ENCODE assay signal across 8 cellular contexts in the genomic region with DNA sequence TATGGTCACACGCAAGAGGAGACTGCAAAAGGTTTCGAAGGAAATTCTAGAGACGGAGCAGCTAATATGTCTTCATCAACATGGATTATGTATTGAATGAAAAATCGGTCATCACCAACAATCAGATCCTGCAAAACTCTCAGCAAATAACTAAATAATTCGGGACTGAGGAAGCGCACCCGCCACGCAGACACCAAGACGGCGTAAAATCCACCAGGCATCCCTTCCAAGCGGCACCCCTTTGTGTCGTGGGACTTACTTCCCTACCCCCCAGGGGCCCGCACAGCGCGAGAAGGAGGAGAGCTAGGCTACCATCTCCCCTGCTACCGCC. TPM values are rescaled to one million over a fixed set of nuclear protein-coding genes. Genes with fewer than 3 reads are reported as not detected.
DNase-seq lines count a peak whose midpoint lies in the region; ATAC-seq, FAIRE-seq and TF ChIP-seq lines count a peak whose summit lies in the region.

No MANE protein-coding gene starts in this region.

- in situ Hi-C loops in GM12878 (cut with MboI), result no loop called here

- BruUV-seq in GM12878 (replicated peaks; lab: Mats Ljungman, UMichigan), result TSS peak; percentile 65

- peak overlapping the region; percentile 84 for H3K9ac ChIP-seq in GM12878 (ENCODE audit: control insufficient read depth, insufficient read depth, low read length)
- H3K9ac ChIP-seq in subcutaneous abdominal adipose tissue (ENCODE audit: low read length in 5 of 5), result peak overlapping the region; percentile 29 to 84 (median 60)

- H3K79me2 ChIP-seq in GM12878 (ENCODE audit: control insufficient read depth, insufficient read depth, low read length), result peaks cover 74% of the 10 kb centered on the region

- CTCF ChIA-PET in GM12878 (lab: Yijun Ruan, JAX), result interaction anchor here (0.7 to 8.5 kb wide), 13 partner anchors 12 to 1800 kb away, joined by 3 to 114 read pairs (median 4); partner anchors contain the start of genes SLF2 and TRIM8

- H4K20me1 ChIP-seq in GM12878 (ENCODE audit: control insufficient read depth, insufficient read depth), result no peaks in the 10 kb centered on the region

- peak overlapping the region; percentile 88 for H3K27ac ChIP-seq in GM12878 (ENCODE audit: control insufficient read depth, insufficient read depth)
- peak overlapping the region; percentile 19 for H3K27ac ChIP-seq in subcutaneous abdominal adipose tissue (ENCODE audit: low read depth, low read length)

- H3K4me1 ChIP-seq in GM12878 (ENCODE audit: control insufficient read depth, insufficient read depth, low read length) (peaks cover 17% of the 10 kb centered on the region), subcutaneous abdominal adipose tissue (ENCODE audit: control insufficient read depth in 5 of 5, insufficient read depth in 5 of 5, low read length in 5 of 5) (peaks cover 0 to 23% (median 21%) of the 10 kb centered on the region in 5 donors)

- H2AFZ ChIP-seq in GM12878 (ENCODE audit: control insufficient read depth, low read depth, low read length), result peak overlapping the region; percentile 93

- SMC1A ChIA-PET in GM12878 (lab: Charles Lee; ENCODE audit: uncharacterized antibody, unreplicated experiment), result interaction anchor here (0.7 to 9.5 kb wide), 11 partner anchors 17 to 757 kb away, joined by 3 to 140 read pairs (median 6); partner anchors contain the start of genes SUFU and TRIM8

- no peak for TF ChIP-seq EP300 in GM12878 (IDR thresholded peaks at IDR 0.05; ENCODE audit: borderline replicate concordance in 1 of 2, control insufficient read depth in 1 of 2, low read depth in 2 of 2, low read length in 2 of 2)

- no peaks in the 10 kb centered on the region for H3K9me3 ChIP-seq in GM12878 (replicated peaks; ENCODE audit: control insufficient read depth, insufficient read depth, low read length)
- H3K9me3 ChIP-seq in subcutaneous abdominal adipose tissue (ENCODE audit: control insufficient read depth in 5 of 5, low read length in 5 of 5), result no peaks in the 10 kb centered on the region

- TF ChIP-seq RAD21 in GM12878 (IDR thresholded peaks at IDR 0.05; ENCODE audit: insufficient read depth, low read depth, low read length), result no peak

- peak overlapping the region; percentile 51 for H3K4me2 ChIP-seq in GM12878 (ENCODE audit: control insufficient read depth, insufficient read depth)

- intact Hi-C loops in GM12878 (cut with micrococcal nuclease; ENCODE audit: unreplicated experiment), result loop anchor here (2.0 to 10.0 kb wide), 4 partner anchors 35 to 281 kb away; partner anchors contain the start of genes ACTR1A, CUEDC2 and SUFU

- H3K4me3 ChIP-seq in AG10803 (ENCODE audit: low read length) (peak overlapping the region; percentile 96), GM12878 (peak overlapping the region; percentile 90), kidney epithelial cell (ENCODE audit: low read depth, low read length) (peak overlapping the region; percentile 95), subcutaneous abdominal adipose tissue (ENCODE audit: low read depth in 1 of 5, low read length in 5 of 5) (peak overlapping the region; percentile 86 to 93 (median 90))

- peak; percentile 30 for ATAC-seq in GM19025 (IDR thresholded peaks at IDR 0.05; ENCODE audit: low read depth, unreplicated experiment)
- ATAC-seq in GM12878, result peak; percentile 75

- peak; percentile 35 for FAIRE-seq in GM12878 (lab: Jason Lieb, UNC)

- TF ChIP-seq POLR2A in GM12878 (IDR thresholded peaks at IDR 0.05; ENCODE audit: low read depth, low read length), result no peak

- no peaks in the 10 kb centered on the region for H3K27me3 ChIP-seq in GM12878 (replicated peaks in 1 of 2; ENCODE audit: control insufficient read depth in 2 of 2, insufficient read depth in 2 of 2, low read length in 1 of 2)
- H3K27me3 ChIP-seq in kidney epithelial cell (ENCODE audit: control insufficient read depth, insufficient read depth, low read length), result no peaks in the 10 kb centered on the region
- no peaks in the 10 kb centered on the region for H3K27me3 ChIP-seq in subcutaneous abdominal adipose tissue (ENCODE audit: control insufficient read depth in 5 of 5, insufficient read depth in 4 of 5, low read length in 5 of 5)

- 1% methylated on average over 16 of the region's 16 CpGs for WGBS in GM12878 (ENCODE audit: insufficient coverage, insufficient replicate concordance, low lambda C conversion rate, missing lambda C conversion rate)

- RAD21 ChIA-PET in GM12878 (lab: Charles Lee; ENCODE audit: unreplicated experiment), result interaction anchor here (1.2 to 9.6 kb wide), 12 partner anchors 12 to 655 kb away, joined by 3 to 140 read pairs (median 8); partner anchors contain the start of genes TRIM8 and WBP1L

- H3K36me3 ChIP-seq in GM12878 (ENCODE audit: control insufficient read depth in 2 of 2, insufficient read depth in 2 of 2, low read length in 1 of 2), result peaks cover 0 to 2% of the 10 kb centered on the region in 2 experiments; a peak in 1 of 4 replicates
- no peaks in the 10 kb centered on the region for H3K36me3 ChIP-seq in kidney epithelial cell (ENCODE audit: control insufficient read depth, insufficient read depth, low read length)
- H3K36me3 ChIP-seq in subcutaneous abdominal adipose tissue (ENCODE audit: control insufficient read depth in 5 of 5, insufficient read depth in 5 of 5, low read length in 5 of 5), result no peaks in the 10 kb centered on the region

- POLR2A ChIA-PET in GM12878 (lab: Charles Lee), result interaction anchor here (0.5 to 5.8 kb wide), 21 partner anchors 8 to 1408 kb away, joined by 3 to 73 read pairs (median 5); partner anchors contain the start of genes TRIM8 and WBP1L

- TF ChIP-seq CTCF in AG10803 (conservative IDR thresholded peaks at IDR 0.05; ENCODE audit: low read length) (peak; percentile 62; the same call in 1 of the 2 replicates), GM12878 (IDR thresholded peaks at IDR 0.05 in 2 of 3, conservative IDR thresholded peaks at IDR 0.05 in 1 of 3; ENCODE audit: control insufficient read depth in 2 of 3, extremely low read depth in 1 of 3, insufficient read depth in 1 of 3, low read depth in 3 of 3, low read length in 3 of 3) (peak in 2 of 3 experiments; percentile 27 to 51; a peak in 4 of 6 replicates), kidney epithelial cell (IDR thresholded peaks at IDR 0.05; ENCODE audit: insufficient read depth, low read length, poor library complexity, severe bottlenecking) (no peak)

- DNase-seq in AG10803 (ENCODE audit: low read depth) (peak; percentile 24), HuH-7 (ENCODE audit: low spot score) (peak; percentile 67), GM12878 (ENCODE audit: low read depth, low spot score) (no peak), kidney epithelial cell (ENCODE audit: low read depth) (no peak), HK-2 (ENCODE audit: unreplicated experiment) (no peak), cerebellum (ENCODE audit: low spot score) (no peak)

RNA-seq across cellular contexts. Expression of gene ARL3, which starts 0.7 kb away (rescaled TPM):
- 4.6 and 5.9 TPM in 2 replicates for total RNA-seq in GM12878 (2013; cell fraction: nucleolus; rRNA removed)
- total RNA-seq in GM12878 (2014; rRNA removed) (4.9 and 6.2 TPM in 2 replicates), GM12878 (2014; rRNA removed; fragmentation: Illumina TruSeq; extraction: Trizol) (6.6 and 7.2 TPM in 2 replicates), GM12878 (2021) (7.7 TPM in 2 replicates), kidney epithelial cell (5.2 and 5.9 TPM in 2 replicates), cerebellum (17.1 TPM)
- 7.7 TPM for polyA plus RNA-seq in GM12878 (2011; ENCODE audit: low read depth)
- polyA plus RNA-seq in GM12878 (2011; rRNA removed) (11.3 and 14.0 TPM in 2 replicates), GM12878 (2014; fragmentation: Illumina TruSeq; extraction: Trizol) (10.6 and 13.7 TPM in 2 replicates), GM12878 (2014; fragmentation: Nextera tagmentation; extraction: Ambion mirVana) (10 to 100 TPM; 21.0 to 26.1 TPM), GM12878 (2014; rRNA removed) (8.5 and 9.7 TPM in 2 replicates), GM12878 (2016; fragmentation: Nextera tagmentation; extraction: Ambion mirVana) (10 to 100 TPM; 21.9 to 22.2 TPM)
- 5.5 and 5.8 TPM in 2 replicates for polyA plus RNA-seq in GM12878 (2011; cell fraction: cytosol; rRNA removed)
- 4.3 and 5.0 TPM in 2 replicates for polyA plus RNA-seq in GM12878 (2011; cell fraction: nucleus; rRNA removed)
- polyA plus RNA-seq in GM12878 (2012), result 8.5 and 8.9 TPM in 2 replicates
- 4.1 and 5.1 TPM in 2 replicates for polyA minus RNA-seq in GM12878 (2011; rRNA and poly(A)+ RNA removed)
- polyA minus RNA-seq in GM12878 (2011; cell fraction: cytosol; rRNA and poly(A)+ RNA removed), result 1.9 and 2.3 TPM in 2 replicates
- polyA minus RNA-seq in GM12878 (2011; cell fraction: nucleus; rRNA and poly(A)+ RNA removed), result 1.5 and 3.3 TPM in 2 replicates

RNA-seq across cellular contexts. Expression of gene SFXN2, which starts 1.0 kb away (rescaled TPM):
- total RNA-seq in GM12878 (2013; cell fraction: nucleolus; rRNA removed), result 38.8 and 43.9 TPM in 2 replicates
- total RNA-seq in GM12878 (2014; rRNA removed), result 11.9 and 13.8 TPM in 2 replicates
- 14.9 and 17.5 TPM in 2 replicates for total RNA-seq in GM12878 (2014; rRNA removed; fragmentation: Illumina TruSeq; extraction: Trizol)
- total RNA-seq in GM12878 (2021), result 16.8 and 22.1 TPM in 2 replicates
- polyA plus RNA-seq in GM12878 (2011; ENCODE audit: low read depth), result 7.3 TPM
- polyA plus RNA-seq in GM12878 (2011; rRNA removed), result 16.3 and 21.6 TPM in 2 replicates
- 23.8 and 25.9 TPM in 2 replicates for polyA plus RNA-seq in GM12878 (2011; cell fraction: cytosol; rRNA removed)
- polyA plus RNA-seq in GM12878 (2011; cell fraction: nucleus; rRNA removed), result 33.6 and 41.0 TPM in 2 replicates
- polyA plus RNA-seq in GM12878 (2012), result 7.6 and 8.9 TPM in 2 replicates
- 16.1 and 19.5 TPM in 2 replicates for polyA plus RNA-seq in GM12878 (2014; fragmentation: Illumina TruSeq; extraction: Trizol)
- 1 to 10 TPM; 8.8 to 9.6 TPM for polyA plus RNA-seq in GM12878 (2014; fragmentation: Nextera tagmentation; extraction: Ambion mirVana)
- 17.2 and 22.5 TPM in 2 replicates for polyA plus RNA-seq in GM12878 (2014; rRNA removed)
- 10 to 100 TPM; 19.9 to 20.5 TPM for polyA plus RNA-seq in GM12878 (2016; fragmentation: Nextera tagmentation; extraction: Ambion mirVana)
- 25.4 and 31.7 TPM in 2 replicates for polyA minus RNA-seq in GM12878 (2011; rRNA and poly(A)+ RNA removed)
- 8.3 and 11.5 TPM in 2 replicates for polyA minus RNA-seq in GM12878 (2011; cell fraction: cytosol; rRNA and poly(A)+ RNA removed)
- polyA minus RNA-seq in GM12878 (2011; cell fraction: nucleus; rRNA and poly(A)+ RNA removed), result 20.9 and 40.1 TPM in 2 replicates
- 2.3 and 4.5 TPM in 2 replicates for total RNA-seq in kidney epithelial cell
- total RNA-seq in cerebellum, result 10.1 TPM

RNA-seq across cellular contexts. Expression of gene WBP1L, which starts 30.3 kb away (rescaled TPM):
- 15.7 and 16.8 TPM in 2 replicates for total RNA-seq in GM12878 (2013; cell fraction: nucleolus; rRNA removed)
- 12.7 and 18.8 TPM in 2 replicates for total RNA-seq in GM12878 (2014; rRNA removed)
- 10.3 and 10.5 TPM in 2 replicates for total RNA-seq in GM12878 (2014; rRNA removed; fragmentation: Illumina TruSeq; extraction: Trizol)
- 16.9 and 19.8 TPM in 2 replicates for total RNA-seq in GM12878 (2021)
- polyA plus RNA-seq in GM12878 (2011; ENCODE audit: low read depth), result 7.8 TPM
- polyA plus RNA-seq in GM12878 (2011; rRNA removed), result 11.3 and 13.9 TPM in 2 replicates
- polyA plus RNA-seq in GM12878 (2011; cell fraction: cytosol; rRNA removed), result 22.6 and 24.9 TPM in 2 replicates
- 10.3 and 11.4 TPM in 2 replicates for polyA plus RNA-seq in GM12878 (2011; cell fraction: nucleus; rRNA removed)
- 13.5 and 15.6 TPM in 2 replicates for polyA plus RNA-seq in GM12878 (2012)
- 10.0 and 14.5 TPM in 2 replicates for polyA plus RNA-seq in GM12878 (2014; fragmentation: Illumina TruSeq; extraction: Trizol)
- 10 to 100 TPM in 1 of 2 experiments, 1 to 10 TPM in 1; 3.7 to 10.7 TPM for polyA plus RNA-seq in GM12878 (2014; fragmentation: Nextera tagmentation; extraction: Ambion mirVana)
- polyA plus RNA-seq in GM12878 (2014; rRNA removed), result 16.6 and 17.4 TPM in 2 replicates
- polyA plus RNA-seq in GM12878 (2016; fragmentation: Nextera tagmentation; extraction: Ambion mirVana), result 1 to 10 TPM; 9.3 to 9.4 TPM
- polyA minus RNA-seq in GM12878 (2011; rRNA and poly(A)+ RNA removed), result 24.7 and 41.3 TPM in 2 replicates
- polyA minus RNA-seq in GM12878 (2011; cell fraction: cytosol; rRNA and poly(A)+ RNA removed), result 10.1 and 12.2 TPM in 2 replicates
- polyA minus RNA-seq in GM12878 (2011; cell fraction: nucleus; rRNA and poly(A)+ RNA removed), result 4.2 and 7.3 TPM in 2 replicates
- 67.1 and 71.8 TPM in 2 replicates for total RNA-seq in kidney epithelial cell
- total RNA-seq in cerebellum, result 29.6 TPM

Comparison
In these comparisons a context has a peak if more than half of its experiments do, and no peak if none do; other contexts are left out.
1. DNase-seq: peak in AG10803 (single experiment) and HuH-7 (single experiment); none in GM12878 (single experiment), kidney epithelial cell (single experiment), HK-2 (single experiment) and cerebellum (single experiment).
2. Peak in every context shown above with its lines, with median percentiles within 50 percentile points of each other: H3K4me3 ChIP-seq.